In the genomic region with DNA sequence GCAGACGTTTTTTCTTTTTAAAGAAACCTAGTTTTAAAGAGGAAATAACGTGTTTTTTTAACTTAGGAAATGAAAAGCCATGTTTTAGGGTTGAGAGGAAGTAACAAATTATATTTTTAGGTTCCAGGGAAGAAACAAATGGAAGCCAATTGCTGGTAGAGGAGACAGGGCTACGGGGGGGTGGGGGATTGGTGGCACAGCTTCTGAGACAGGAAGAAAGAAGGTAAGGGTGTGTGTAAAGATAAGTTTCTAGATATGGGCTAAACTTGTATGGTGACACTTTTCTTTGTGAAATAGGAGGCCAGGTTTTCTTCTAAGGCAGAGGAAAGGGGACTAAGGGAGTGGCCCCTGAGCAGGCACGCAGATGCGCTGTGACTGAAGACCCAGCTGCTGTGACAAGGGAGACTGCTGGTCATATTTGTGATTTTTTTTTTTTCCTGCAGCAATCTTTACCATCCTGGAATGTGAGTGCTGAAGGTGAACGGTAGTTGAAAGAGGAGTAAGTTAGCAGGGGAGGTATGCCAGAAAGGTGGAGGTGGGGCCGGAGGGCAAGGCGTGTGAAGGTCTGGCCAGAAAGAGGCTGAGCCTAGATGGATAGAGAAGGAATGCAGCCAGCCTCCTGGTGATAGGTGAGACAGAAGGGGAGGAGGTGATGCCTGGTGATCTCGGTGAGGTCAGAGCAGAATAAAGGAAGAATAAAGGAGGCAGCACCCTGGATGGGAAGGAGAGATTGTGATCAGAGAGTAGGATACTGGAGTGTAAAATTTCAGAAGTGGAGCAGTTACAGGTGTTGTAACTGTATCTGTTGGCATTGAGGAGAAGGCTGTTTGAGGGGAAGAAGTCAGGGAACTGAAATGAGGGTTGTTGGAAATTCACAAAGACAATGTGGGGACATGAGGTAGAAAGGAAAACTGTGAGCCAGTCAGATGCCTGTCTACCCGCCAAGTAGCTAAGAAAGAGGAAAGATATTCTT, we compare ENCODE assay signal across 8 cellular contexts. TPM values are rescaled to one million over a fixed set of nuclear protein-coding genes. Genes with fewer than 3 reads are reported as not detected.
DNase-seq lines count a peak whose midpoint lies in the region; ATAC-seq and TF ChIP-seq lines count a peak whose summit lies in the region.

No MANE protein-coding gene starts in this region.

- no peaks in the 10 kb centered on the region for H3K9me3 Mint-ChIP-seq in stimulated activated naive CD8-positive, alpha-beta T cell treated with anti-CD3 and anti-CD28 coated beads, Interleukin-15, Interleukin-2, amounts not matched to agents 100 ng/mL and 50 ng/mL, for 24 hours

- H3K36me3 ChIP-seq in ascending aorta, result peaks cover 0 to 9% of the 10 kb centered on the region in 2 donors
- H3K36me3 ChIP-seq in tibial artery, result peaks cover 10 to 16% (median 13%) of the 10 kb centered on the region in 3 donors

- DNase-seq in stimulated activated naive CD8-positive, alpha-beta T cell treated with anti-CD3 and anti-CD28 coated beads, Interleukin-15, Interleukin-2, amounts not matched to agents 100 U/mL and 50 U/mL, for 24 hours, result no peak
- DNase-seq in ascending aorta (ENCODE audit: low spot score in 2 of 2) (no peak), left kidney (ENCODE audit: low read depth, low spot score) (peak; percentile 45), NCI-H1436 (lab: John Stamatoyannopoulos, UW) (no peak), tibial artery (no peak), kidney glomerular epithelial cell (lab: John Stamatoyannopoulos, UW) (no peak), NCI-H1048 (lab: John Stamatoyannopoulos, UW) (no peak)

- no peak for ATAC-seq in stimulated activated naive CD8-positive, alpha-beta T cell treated with anti-CD3 and anti-CD28 coated beads, Interleukin-15, Interleukin-2, amounts not matched to agents 100 U/mL and 50 U/mL, for 24 hours

- peaks cover 35% of the 10 kb centered on the region for H3K36me3 Mint-ChIP-seq in stimulated activated naive CD8-positive, alpha-beta T cell treated with anti-CD3 and anti-CD28 coated beads, Interleukin-15, Interleukin-2, amounts not matched to agents 100 ng/mL and 50 ng/mL, for 24 hours (ENCODE audit: low read depth)

- H3K27ac ChIP-seq in ascending aorta, result peak overlapping the region in 1 of 2 donors; percentile 11
- no peak overlapping the region for H3K27ac ChIP-seq in tibial artery

- peak overlapping the region; percentile 98 for H3K4me3 Mint-ChIP-seq in stimulated activated naive CD8-positive, alpha-beta T cell treated with anti-CD3 and anti-CD28 coated beads, Interleukin-15, Interleukin-2, amounts not matched to agents 100 ng/mL and 50 ng/mL, for 24 hours

- H3K27ac Mint-ChIP-seq in stimulated activated naive CD8-positive, alpha-beta T cell treated with anti-CD3 and anti-CD28 coated beads, Interleukin-15, Interleukin-2, amounts not matched to agents 100 ng/mL and 50 ng/mL, for 24 hours, result peak overlapping the region; percentile 85

- H3K9me3 ChIP-seq in ascending aorta, result no peaks in the 10 kb centered on the region
- no peaks in the 10 kb centered on the region for H3K9me3 ChIP-seq in tibial artery

- H3K4me3 ChIP-seq in ascending aorta (peak overlapping the region; percentile 90), tibial artery (no peak overlapping the region)

- intact Hi-C loops in ascending aorta (cut with DNase I) (no loop called here), tibial artery (cut with DNase I; ENCODE audit: low total_unique reads) (no loop called here)

- peaks cover 0 to 6% of the 10 kb centered on the region in 2 donors for H3K4me1 ChIP-seq in ascending aorta
- peaks cover 0 to 15% (median 10%) of the 10 kb centered on the region in 4 donors for H3K4me1 ChIP-seq in tibial artery

- no peaks in the 10 kb centered on the region for H3K27me3 Mint-ChIP-seq in stimulated activated naive CD8-positive, alpha-beta T cell treated with anti-CD3 and anti-CD28 coated beads, Interleukin-15, Interleukin-2, amounts not matched to agents 100 ng/mL and 50 ng/mL, for 24 hours

- no peak for TF ChIP-seq CTCF in ascending aorta (IDR thresholded peaks at IDR 0.05)
- TF ChIP-seq CTCF in tibial artery (IDR thresholded peaks at IDR 0.05), result no peak

- peaks cover 32% of the 10 kb centered on the region for H3K4me1 Mint-ChIP-seq in stimulated activated naive CD8-positive, alpha-beta T cell treated with anti-CD3 and anti-CD28 coated beads, Interleukin-15, Interleukin-2, amounts not matched to agents 100 ng/mL and 50 ng/mL, for 24 hours (ENCODE audit: low read depth)

- H3K27me3 ChIP-seq in ascending aorta (no peaks in the 10 kb centered on the region), tibial artery (no peaks in the 10 kb centered on the region)

RNA-seq across cellular contexts. Expression of a gene that starts 1.7 kb away (rescaled TPM):
- 23.8 TPM for total RNA-seq in ascending aorta

RNA-seq across cellular contexts. Expression of a gene that starts 32.0 kb away (rescaled TPM):
- 2.2 TPM for total RNA-seq in ascending aorta

Comparison
In these comparisons a context has a peak if more than half of its experiments do, and no peak if none do; other contexts are left out.
1. H3K4me3 ChIP-seq: peak in ascending aorta (2 of 2); none in tibial artery (0 of 2).